Comparison of ENCODE assay signal across 1 cellular context in the genomic region with DNA sequence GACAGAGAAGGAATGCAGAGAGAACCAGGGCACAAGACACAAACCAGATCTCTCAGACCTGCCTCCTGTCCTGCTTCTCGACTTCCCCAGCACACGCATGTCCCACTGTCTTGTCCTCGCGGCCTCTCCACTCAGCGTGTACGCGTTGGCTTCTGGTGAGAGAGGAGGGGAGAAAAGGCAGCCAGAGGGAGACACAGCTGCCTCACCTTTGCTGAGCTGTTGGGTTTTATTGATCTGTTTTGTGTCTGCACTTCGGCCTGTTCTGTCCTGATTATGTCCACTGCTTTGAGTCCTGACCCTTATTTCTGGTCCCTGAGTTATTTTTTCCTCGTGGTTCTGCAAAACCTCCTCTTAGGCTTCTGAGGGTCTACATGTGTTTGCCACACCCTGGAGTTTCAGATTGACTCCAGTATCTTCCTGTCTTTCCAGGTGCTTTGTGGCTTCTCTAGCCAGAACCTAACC.
TF ChIP-seq lines count a peak whose summit lies in the region.

No MANE protein-coding gene starts in this region.

TF ChIP-seq in HepG2, 621 proteins besides CTCF, POLR2A, EP300 and RAD21 (continued from another document and continues in another):
- TF ChIP-seq RXRB (CRISPR knock-in tag; IDR thresholded peaks at IDR 0.05; ENCODE audit: borderline replicate concordance) = peak; percentile 54; the same call in 1 of the 2 replicates
- TF ChIP-seq ZNF331 (CRISPR knock-in tag; IDR thresholded peaks at IDR 0.05) = peak; percentile 47; the same call in 1 of the 2 replicates
- TF ChIP-seq NFE2L2 (IDR thresholded peaks at IDR 0.05; ENCODE audit: low read length) = no peak
- no peak for TF ChIP-seq ZNF496 (CRISPR knock-in tag; IDR thresholded peaks at IDR 0.05; ENCODE audit: insufficient replicate concordance)
- peak; percentile 31; the same call in 1 of the 2 replicates for TF ChIP-seq ZNF501 (CRISPR knock-in tag; IDR thresholded peaks at IDR 0.05)
- TF ChIP-seq HHEX (CRISPR knock-in tag; IDR thresholded peaks at IDR 0.05) = no peak
- no peak for TF ChIP-seq PRDM4 (CRISPR knock-in tag; IDR thresholded peaks at IDR 0.05; ENCODE audit: borderline replicate concordance)
- no peak for TF ChIP-seq MAFG (CRISPR knock-in tag; IDR thresholded peaks at IDR 0.05)
- TF ChIP-seq MEIS2 (CRISPR knock-in tag; IDR thresholded peaks at IDR 0.05) = no peak
- TF ChIP-seq CEBPG (CRISPR knock-in tag; IDR thresholded peaks at IDR 0.05) = 0 out of 2 replicates have a peak, but pooled peaks have one; percentile 25
- TF ChIP-seq, protein P1, sequence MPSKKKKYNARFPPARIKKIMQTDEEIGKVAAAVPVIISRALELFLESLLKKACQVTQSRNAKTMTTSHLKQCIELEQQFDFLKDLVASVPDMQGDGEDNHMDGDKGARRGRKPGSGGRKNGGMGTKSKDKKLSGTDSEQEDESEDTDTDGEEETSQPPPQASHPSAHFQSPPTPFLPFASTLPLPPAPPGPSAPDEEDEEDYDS (CRISPR knock-in tag; IDR thresholded peaks at IDR 0.05) = peak; percentile 38; the same call in 1 of the 2 replicates
- TF ChIP-seq ZBTB20 (CRISPR knock-in tag; IDR thresholded peaks at IDR 0.05; ENCODE audit: borderline replicate concordance, low read depth) = 0 out of 2 replicates have a peak, but pooled peaks have one; percentile 34
- no peak for TF ChIP-seq ZNF724P (CRISPR knock-in tag; IDR thresholded peaks at IDR 0.05; ENCODE audit: borderline replicate concordance)
- TF ChIP-seq SOX13 (IDR thresholded peaks at IDR 0.05) = no peak
- TF ChIP-seq SOX13 (CRISPR knock-in tag; conservative IDR thresholded peaks at IDR 0.05 in 1 of 2, IDR thresholded peaks at IDR 0.05 in 1 of 2) = peak in 1 of 2 experiments; percentile 62; a peak in 2 of 4 replicates
- TF ChIP-seq, protein P2, sequence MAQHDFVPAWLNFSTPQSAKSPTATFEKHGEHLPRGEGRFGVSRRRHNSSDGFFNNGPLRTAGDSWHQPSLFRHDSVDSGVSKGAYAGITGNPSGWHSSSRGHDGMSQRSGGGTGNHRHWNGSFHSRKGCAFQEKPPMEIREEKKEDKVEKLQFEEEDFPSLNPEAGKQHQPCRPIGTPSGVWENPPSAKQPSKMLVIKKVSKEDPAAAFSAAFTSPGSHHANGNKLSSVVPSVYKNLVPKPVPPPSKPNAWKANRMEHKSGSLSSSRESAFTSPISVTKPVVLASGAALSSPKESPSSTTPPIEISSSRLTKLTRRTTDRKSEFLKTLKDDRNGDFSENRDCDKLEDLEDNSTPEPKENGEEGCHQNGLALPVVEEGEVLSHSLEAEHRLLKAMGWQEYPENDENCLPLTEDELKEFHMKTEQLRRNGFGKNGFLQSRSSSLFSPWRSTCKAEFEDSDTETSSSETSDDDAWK (CRISPR knock-in tag; IDR thresholded peaks at IDR 0.05) = no peak
- TF ChIP-seq, protein P3, sequence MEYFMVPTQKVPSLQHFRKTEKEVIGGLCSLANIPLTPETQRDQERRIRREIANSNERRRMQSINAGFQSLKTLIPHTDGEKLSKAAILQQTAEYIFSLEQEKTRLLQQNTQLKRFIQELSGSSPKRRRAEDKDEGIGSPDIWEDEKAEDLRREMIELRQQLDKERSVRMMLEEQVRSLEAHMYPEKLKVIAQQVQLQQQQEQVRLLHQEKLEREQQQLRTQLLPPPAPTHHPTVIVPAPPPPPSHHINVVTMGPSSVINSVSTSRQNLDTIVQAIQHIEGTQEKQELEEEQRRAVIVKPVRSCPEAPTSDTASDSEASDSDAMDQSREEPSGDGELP (IDR thresholded peaks at IDR 0.05; ENCODE audit: borderline replicate concordance, low read depth) = peak; percentile 46; the same call in 1 of the 2 replicates
- no peak for TF ChIP-seq GPN1 (CRISPR knock-in tag; IDR thresholded peaks at IDR 0.05; ENCODE audit: borderline replicate concordance)
- TF ChIP-seq, protein P4, sequence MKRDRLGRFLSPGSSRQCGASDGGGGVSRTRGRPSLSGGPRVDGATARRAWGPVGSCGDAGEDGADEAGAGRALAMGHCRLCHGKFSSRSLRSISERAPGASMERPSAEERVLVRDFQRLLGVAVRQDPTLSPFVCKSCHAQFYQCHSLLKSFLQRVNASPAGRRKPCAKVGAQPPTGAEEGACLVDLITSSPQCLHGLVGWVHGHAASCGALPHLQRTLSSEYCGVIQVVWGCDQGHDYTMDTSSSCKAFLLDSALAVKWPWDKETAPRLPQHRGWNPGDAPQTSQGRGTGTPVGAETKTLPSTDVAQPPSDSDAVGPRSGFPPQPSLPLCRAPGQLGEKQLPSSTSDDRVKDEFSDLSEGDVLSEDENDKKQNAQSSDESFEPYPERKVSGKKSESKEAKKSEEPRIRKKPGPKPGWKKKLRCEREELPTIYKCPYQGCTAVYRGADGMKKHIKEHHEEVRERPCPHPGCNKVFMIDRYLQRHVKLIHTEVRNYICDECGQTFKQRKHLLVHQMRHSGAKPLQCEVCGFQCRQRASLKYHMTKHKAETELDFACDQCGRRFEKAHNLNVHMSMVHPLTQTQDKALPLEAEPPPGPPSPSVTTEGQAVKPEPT (CRISPR knock-in tag; IDR thresholded peaks at IDR 0.05; ENCODE audit: low read depth) = 0 out of 2 replicates have a peak, but pooled peaks have one; percentile 75
- peak; percentile 53 for TF ChIP-seq ZNF407 (CRISPR knock-in tag; IDR thresholded peaks at IDR 0.05; ENCODE audit: not compliant biosample characterization)
- TF ChIP-seq HMGXB4 (CRISPR knock-in tag; IDR thresholded peaks at IDR 0.05; ENCODE audit: borderline replicate concordance in 1 of 2, low read depth in 1 of 2) = peak; percentile 36 to 39; a peak in 1 of 4 replicates
- TF ChIP-seq PAWR (CRISPR knock-in tag; IDR thresholded peaks at IDR 0.05; ENCODE audit: borderline replicate concordance) = no peak
- no peak for TF ChIP-seq SP2 (CRISPR knock-in tag; IDR thresholded peaks at IDR 0.05)
- TF ChIP-seq ARID5B (CRISPR knock-in tag; IDR thresholded peaks at IDR 0.05) = peak; percentile 69
- TF ChIP-seq AHR (CRISPR knock-in tag; IDR thresholded peaks at IDR 0.05) = no peak
- peak; percentile 64; the same call in 1 of the 2 replicates for TF ChIP-seq SP4 (CRISPR knock-in tag; IDR thresholded peaks at IDR 0.05)
- TF ChIP-seq ZNF431 (CRISPR knock-in tag; IDR thresholded peaks at IDR 0.05; ENCODE audit: borderline replicate concordance, low read depth) = no peak; the same call in 1 of the 2 replicates
- 0 out of 2 replicates have a peak, but pooled peaks have one; percentile 38 for TF ChIP-seq ZNF709 (CRISPR knock-in tag; IDR thresholded peaks at IDR 0.05)
- no peak for TF ChIP-seq HES4 (CRISPR knock-in tag; IDR thresholded peaks at IDR 0.05; ENCODE audit: borderline replicate concordance)
- TF ChIP-seq MAZ (IDR thresholded peaks at IDR 0.05; ENCODE audit: borderline replicate concordance, low read depth, low read length) = no peak
- TF ChIP-seq MAZ (CRISPR knock-in tag; IDR thresholded peaks at IDR 0.05; ENCODE audit: low read depth) = no peak
- peak; percentile 95 for TF ChIP-seq POGZ (CRISPR knock-in tag; IDR thresholded peaks at IDR 0.05)
- TF ChIP-seq SALL1 (CRISPR knock-in tag; IDR thresholded peaks at IDR 0.05) = peak; percentile 93
